In genomic region chr1:89836997-89837909, GRCh38 we compare ENCODE assay signal across 23 cellular contexts.
DNase-seq lines count a peak whose midpoint lies in the region; ATAC-seq, FAIRE-seq and TF ChIP-seq lines count a peak whose summit lies in the region.
"Had no signal": no experiment of that assay in that cellular context is flagged by ENCODE, and none has a peak within 500 bp of the region (broad histone marks: within the 10 kb centered on the region; RNA-seq: fewer than 3 reads in every experiment).

No MANE protein-coding gene starts in this region.

- H3K9me3 ChIP-seq in iPS-15b (ENCODE audit: control insufficient read depth, insufficient read depth, low read length) = no peaks in the 10 kb centered on the region
- H3K9me3 ChIP-seq: gastroesophageal sphincter, prostate gland, spleen, tibial artery had no signal

- peaks cover 68% of the 10 kb centered on the region for H3K4me1 Mint-ChIP-seq in nephron progenitor cell

- H3K9ac ChIP-seq in iPS-15b (ENCODE audit: low read depth, low read length) = no peak overlapping the region

- H3K27me3 ChIP-seq in iPS-15b (ENCODE audit: control insufficient read depth, insufficient read depth, low read length) = no peaks in the 10 kb centered on the region
- H3K27me3 ChIP-seq: gastroesophageal sphincter, spleen, tibial artery had no signal

- peak overlapping the region; percentile 25 for H3K27ac Mint-ChIP-seq in nephron progenitor cell
- H3K27ac Mint-ChIP-seq: natural killer cell had no signal

- H3K4me3 ChIP-seq in iPS-15b (ENCODE audit: low read depth, low read length) = peak overlapping the region; percentile 27
- H3K4me3 ChIP-seq: gastroesophageal sphincter, prostate gland, spleen, tibial artery had no signal

- no peaks in the 10 kb centered on the region for H3K27me3 Mint-ChIP-seq in nephron progenitor cell (ENCODE audit: low read depth, poor library complexity)

- TF ChIP-seq CTCF in nephron progenitor cell (IDR thresholded peaks at IDR 0.05) = no peak

- no peaks in the 10 kb centered on the region for H3K36me3 ChIP-seq in iPS-15b (ENCODE audit: control insufficient read depth, insufficient read depth, low read length)
- H3K36me3 ChIP-seq: gastroesophageal sphincter, prostate gland, spleen, tibial artery had no signal

- peak; percentile 72 for DNase-seq in astrocyte of the hippocampus (ENCODE audit: low read depth, low spot score)
- no peak for DNase-seq in nephron progenitor cell
- DNase-seq in SKM-1 treated with dmso at 0.1 percent for 144 hours (lab: John Stamatoyannopoulos, UW; ENCODE audit: unreplicated experiment) = no peak
- DNase-seq in stimulated activated CD4-positive, alpha-beta T cell treated with anti-CD3 and anti-CD28 coated beads, Interleukin-12 subunit alpha, Interleukin-12 subunit beta, amount 100 ng/mL, for 4 hours = no peak
- DNase-seq: ACHN; activated CD4-positive, alpha-beta T cell treated with anti-CD3 and anti-CD28 coated beads for 48 hours; activated CD8-positive, alpha-beta memory T cell treated with anti-CD3 and anti-CD28 coated beads, Interleukin-2, amount 50 U/mL, for 48 hours; activated gamma-delta T cell treated with Interleukin-2 at 50 U/mL for 16 hours; IMR-90; natural killer cell; NCI-H187 treated with DMSO at 0.1 percent for 48 hours; NCI-H510A; spleen; tibial artery had no signal

- ATAC-seq in GM18907 (IDR thresholded peaks at IDR 0.05; ENCODE audit: unreplicated experiment) (no peak), SK-N-SH treated with all-trans-retinoic acid at 6 μM for 48 hours (no peak)
- ATAC-seq: gastroesophageal sphincter, natural killer cell had no signal

- peaks cover 4% of the 10 kb centered on the region for H3K36me3 Mint-ChIP-seq in nephron progenitor cell (ENCODE audit: low read depth)
- H3K36me3 Mint-ChIP-seq: natural killer cell had no signal

- peak; percentile 61 for FAIRE-seq in G401.6 (lab: Jason Lieb, UNC)
- FAIRE-seq: colon, GM12891, TTC549 had no signal

- peak overlapping the region; percentile 40 for H3K4me3 Mint-ChIP-seq in nephron progenitor cell
- H3K4me3 Mint-ChIP-seq: natural killer cell had no signal

- no peaks in the 10 kb centered on the region for H3K9me3 Mint-ChIP-seq in nephron progenitor cell
- H3K9me3 Mint-ChIP-seq: natural killer cell had no signal

- H3K4me1 ChIP-seq in iPS-15b (ENCODE audit: control insufficient read depth, insufficient read depth, low read length) = peaks cover 40% of the 10 kb centered on the region
- H3K4me1 ChIP-seq: prostate gland had no signal

TF ChIP-seq in SK-N-SH treated with all-trans-retinoic acid at 6 μM for 48 hours, 23 proteins besides CTCF, POLR2A, EP300 and RAD21:
- TF ChIP-seq ZC3H10 (CRISPR knock-in tag; IDR thresholded peaks at IDR 0.05) = no peak
